ENCODE assay signal across 19 cellular contexts in genomic region chr2:225466891-225467604, GRCh38.
DNase-seq lines count a peak whose midpoint lies in the region; ATAC-seq and TF ChIP-seq lines count a peak whose summit lies in the region.
"Had no signal": no experiment of that assay in that cellular context is flagged by ENCODE, and none has a peak within 500 bp of the region (broad histone marks: within the 10 kb centered on the region; RNA-seq: fewer than 3 reads in every experiment).

No MANE protein-coding gene starts in this region.

- no TSS peak for BruUV-seq in MCF 10A (replicated peaks; lab: Mats Ljungman, UMichigan)

- H3K36me3 Mint-ChIP-seq in MCF 10A (ENCODE audit: insufficient read depth, unreplicated experiment) (no peaks in the 10 kb centered on the region), T-helper 17 cell (ENCODE audit: low read depth) (peaks cover 3% of the 10 kb centered on the region)
- H3K36me3 Mint-ChIP-seq: naive B cell had no signal

- H3K27ac ChIP-seq in breast epithelium = no peak overlapping the region
- H3K27ac ChIP-seq: 22Rv1, lower lobe of right lung, parathyroid adenoma had no signal

- H3K27me3 Mint-ChIP-seq in MCF 10A (ENCODE audit: insufficient read depth, unreplicated experiment) (no peaks in the 10 kb centered on the region), T-helper 17 cell (no peaks in the 10 kb centered on the region)
- H3K27me3 Mint-ChIP-seq: B cell, naive B cell had no signal

- H3K4me1 Mint-ChIP-seq in MCF 10A (ENCODE audit: insufficient read depth, unreplicated experiment) = peaks cover 18% of the 10 kb centered on the region
- peaks cover 8% of the 10 kb centered on the region for H3K4me1 Mint-ChIP-seq in T-helper 17 cell

- no peak overlapping the region for H3K4me3 ChIP-seq in breast epithelium
- H3K4me3 ChIP-seq: lower lobe of right lung, MG63 had no signal

- H3K4me1 ChIP-seq in breast epithelium = no peaks in the 10 kb centered on the region
- H3K4me1 ChIP-seq: lower lobe of right lung, parathyroid adenoma had no signal

- H3K36me3 ChIP-seq in breast epithelium = no peaks in the 10 kb centered on the region
- H3K36me3 ChIP-seq: lower lobe of right lung, MG63 had no signal

- TF ChIP-seq CTCF in MCF 10A (IDR thresholded peaks at IDR 0.05; ENCODE audit: unreplicated experiment) = no peak
- TF ChIP-seq CTCF in breast epithelium (IDR thresholded peaks at IDR 0.05) = no peak

- H3K4me3 Mint-ChIP-seq in MCF 10A (ENCODE audit: unreplicated experiment) (no peak overlapping the region), T-helper 17 cell (no peak overlapping the region)
- H3K4me3 Mint-ChIP-seq: B cell, HFFc6, naive B cell had no signal

- ATAC-seq in HG02798 (IDR thresholded peaks at IDR 0.05; ENCODE audit: poor library complexity, unreplicated experiment) (no peak), T-helper 17 cell (no peak)
- ATAC-seq: lower lobe of right lung had no signal

- intact Hi-C loops in MCF 10A (cut with micrococcal nuclease) = no loop called here
- intact Hi-C loops in breast epithelium (cut with DNase I; ENCODE audit: low total_unique reads) = no loop called here

- H3K27me3 ChIP-seq in breast epithelium = no peaks in the 10 kb centered on the region
- H3K27me3 ChIP-seq: MG63 had no signal

- CTCF ChIA-PET in MCF 10A (lab: Yijun Ruan, JAX) = no interaction called here

- no peaks in the 10 kb centered on the region for H3K9me3 ChIP-seq in breast epithelium
- H3K9me3 ChIP-seq in T-helper 17 cell (ENCODE audit: control insufficient read depth, low read length, poor library complexity, severe bottlenecking) = no peaks in the 10 kb centered on the region
- H3K9me3 ChIP-seq: lower lobe of right lung, MG63 had no signal

- TF ChIP-seq POLR2A in breast epithelium (IDR thresholded peaks at IDR 0.05) = no peak

- H3K9me3 Mint-ChIP-seq in MCF 10A (ENCODE audit: unreplicated experiment) = no peaks in the 10 kb centered on the region
- H3K9me3 Mint-ChIP-seq: activated T-helper 2 cell treated with anti-CD3 and anti-CD28 coated beads, Interferon-gamma antibody, Interleukin-2, Interleukin-4, amounts not matched to agents 10 μg/mL and 5 μg/mL and 100 μg/mL, durations not matched to agents 14 hours and 24 hours and 36 hours; HFFc6; naive B cell had no signal

- peak overlapping the region; percentile 33 for H3K27ac Mint-ChIP-seq in MCF 10A (ENCODE audit: low read depth, unreplicated experiment)
- no peak overlapping the region for H3K27ac Mint-ChIP-seq in T-helper 17 cell
- H3K27ac Mint-ChIP-seq: activated T-helper 2 cell treated with anti-CD3 and anti-CD28 coated beads, Interferon-gamma antibody, Interleukin-2, Interleukin-4, amounts not matched to agents 10 μg/mL and 5 μg/mL and 100 μg/mL, durations not matched to agents 14 hours and 24 hours and 36 hours; B cell; HFFc6 had no signal

- no peak for DNase-seq in MCF 10A (ENCODE audit: unreplicated experiment)
- DNase-seq in breast epithelium (ENCODE audit: low spot score in 2 of 2) = no peak
- peak; percentile 35 for DNase-seq in astrocyte of the hippocampus (ENCODE audit: low read depth, low spot score)
- DNase-seq in kidney glomerular epithelial cell (lab: John Stamatoyannopoulos, UW) = peak; percentile 82
- DNase-seq in retina = no peak
- no peak for DNase-seq in T-helper 17 cell
- no peak for DNase-seq in NCI-H1105 (lab: John Stamatoyannopoulos, UW)
- DNase-seq: activated CD4-positive, alpha-beta T cell treated with anti-CD3 and anti-CD28 coated beads for 1 hour; GDM1; HFFc6; lower lobe of right lung; MG63; naive B cell; NCI-H2029 had no signal

- POLR2A ChIA-PET in MCF 10A (lab: Yijun Ruan, JAX) = no interaction called here

Comparison
In these comparisons a context has a peak if more than half of its experiments do, and no peak if none do; other contexts are left out.
1. DNase-seq: peak in astrocyte of the hippocampus (single experiment) and kidney glomerular epithelial cell (single experiment); none in MCF 10A (single experiment), breast epithelium (0 of 2), retina (single experiment), T-helper 17 cell (0 of 3) and NCI-H1105 (single experiment).